15 cellular contexts compared by ENCODE assay signal in the genomic region with DNA sequence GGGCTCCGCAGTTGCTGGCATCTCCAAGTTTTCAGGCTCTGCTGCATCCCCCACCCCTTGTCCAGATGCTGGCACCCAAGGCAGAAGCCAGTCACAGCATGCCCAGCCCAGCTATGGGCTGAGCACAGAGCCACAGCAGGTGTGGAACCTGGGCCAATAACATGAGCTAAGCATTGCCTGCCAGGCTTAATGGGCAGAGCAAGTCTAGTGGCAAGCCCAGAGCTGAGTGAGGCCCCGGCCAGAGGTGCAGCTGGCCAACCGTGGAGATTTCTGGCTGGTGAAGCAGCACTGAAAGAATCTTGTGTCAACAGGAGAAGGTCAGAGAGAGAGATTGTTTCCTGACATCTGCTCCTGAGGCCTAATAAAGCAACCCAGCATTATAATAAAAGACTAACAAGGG.
DNase-seq lines count a peak whose midpoint lies in the region; ATAC-seq and TF ChIP-seq lines count a peak whose summit lies in the region.
"Had no signal": no experiment of that assay in that cellular context is flagged by ENCODE, and none has a peak within 500 bp of the region (broad histone marks: within the 10 kb centered on the region; RNA-seq: fewer than 3 reads in every experiment).

No MANE protein-coding gene starts in this region.

- DNase-seq in NCI-H345 treated with DMSO at 0.1 percent for 48 hours (lab: John Stamatoyannopoulos, UW; ENCODE audit: unreplicated experiment) (peak; percentile 76), epithelial cell of esophagus (ENCODE audit: low read depth) (peak; percentile 68), left kidney (ENCODE audit: low read depth, low spot score) (peak; percentile 73), coronary artery (ENCODE audit: low spot score) (no peak), GM19240 (ENCODE audit: insufficient read length, low spot score) (no peak), GM23338 (ENCODE audit: low spot score) (no peak)
- DNase-seq: activated naive CD8-positive, alpha-beta T cell treated with anti-CD3 and anti-CD28 coated beads, Interleukin-2, amount 50 U/mL, for 24 hours; HFFc6; NCI-H226; PC-3 had no signal

- H3K4me3 ChIP-seq in DOHH2 (ENCODE audit: low read length) = no peak overlapping the region
- no peak overlapping the region for H3K4me3 ChIP-seq in epithelial cell of esophagus (ENCODE audit: low read length)
- H3K4me3 ChIP-seq in coronary artery = no peak overlapping the region
- no peak overlapping the region for H3K4me3 ChIP-seq in GM23338
- H3K4me3 ChIP-seq: suprapubic skin had no signal

- H3K4me3 Mint-ChIP-seq in GM23338 = no peak overlapping the region
- H3K4me3 Mint-ChIP-seq: activated naive CD8-positive, alpha-beta T cell treated with anti-CD3 and anti-CD28 coated beads, Interleukin-2, amount 50 U/mL, for 24 hours; HFFc6 had no signal

- H3K27ac ChIP-seq in DOHH2 (ENCODE audit: low read depth, low read length) (peak overlapping the region; percentile 46), coronary artery (no peak overlapping the region), GM23338 (ENCODE audit: low read depth) (no peak overlapping the region)
- H3K27ac ChIP-seq: HL-60, suprapubic skin had no signal

- H3K36me3 Mint-ChIP-seq in GM23338 (ENCODE audit: low read depth) = peaks cover 63% of the 10 kb centered on the region

- H3K4me2 ChIP-seq in DOHH2 (ENCODE audit: low read length) = 0 out of 2 replicates have a peak overlapping the region, but pooled peaks have one; percentile 1
- H3K4me2 ChIP-seq in GM23338 = no peak overlapping the region

- TF ChIP-seq CTCF in DOHH2 (IDR thresholded peaks at IDR 0.05; ENCODE audit: low read depth, low read length, poor library complexity, severe bottlenecking) (no peak), epithelial cell of esophagus (IDR thresholded peaks at IDR 0.05; ENCODE audit: insufficient read depth, low read depth, low read length, missing control alignments) (no peak), coronary artery (IDR thresholded peaks at IDR 0.05) (no peak), GM23338 (conservative IDR thresholded peaks at IDR 0.05; ENCODE audit: low read depth in 2 of 2) (no peak)

- H3F3A ChIP-seq in DOHH2 (ENCODE audit: control insufficient read depth, insufficient read depth) = no peaks in the 10 kb centered on the region
- H3F3A ChIP-seq in GM23338 (replicated peaks; ENCODE audit: low read depth) = no peaks in the 10 kb centered on the region

- peaks cover 22% of the 10 kb centered on the region for H3K4me1 ChIP-seq in DOHH2 (ENCODE audit: control insufficient read depth, low read length)
- no peaks in the 10 kb centered on the region for H3K4me1 ChIP-seq in GM23338 (ENCODE audit: insufficient read depth)
- H3K4me1 ChIP-seq: suprapubic skin had no signal

- H3K36me3 ChIP-seq in DOHH2 (ENCODE audit: control insufficient read depth, low read length) = no peaks in the 10 kb centered on the region; the same call in none of the 2 replicates
- peaks cover 9% of the 10 kb centered on the region; the same call in 1 of the 2 replicates for H3K36me3 ChIP-seq in GM23338 (ENCODE audit: insufficient read depth)

- H3K4me1 Mint-ChIP-seq in GM23338 = no peaks in the 10 kb centered on the region
- H3K4me1 Mint-ChIP-seq: activated naive CD8-positive, alpha-beta T cell treated with anti-CD3 and anti-CD28 coated beads, Interleukin-2, amount 50 U/mL, for 24 hours had no signal

- H3K27me3 ChIP-seq in DOHH2 (ENCODE audit: control insufficient read depth, low read length) = no peaks in the 10 kb centered on the region
- H3K27me3 ChIP-seq in GM23338 (ENCODE audit: insufficient read depth) = no peaks in the 10 kb centered on the region
- H3K27me3 ChIP-seq: suprapubic skin had no signal

- H3K79me2 ChIP-seq in DOHH2 (ENCODE audit: control insufficient read depth, low read length) = no peaks in the 10 kb centered on the region
- no peaks in the 10 kb centered on the region for H3K79me2 ChIP-seq in GM23338 (replicated peaks; ENCODE audit: insufficient read depth)

- H3K9me2 ChIP-seq in DOHH2 (replicated peaks; ENCODE audit: control insufficient read depth, low read length) (no peaks in the 10 kb centered on the region), GM23338 (ENCODE audit: insufficient read depth) (no peaks in the 10 kb centered on the region)

- no peak overlapping the region for H2AFZ ChIP-seq in GM23338

- peaks cover 5% of the 10 kb centered on the region for H3K27me3 Mint-ChIP-seq in GM23338 (ENCODE audit: insufficient read depth, low read depth, poor library complexity)
- H3K27me3 Mint-ChIP-seq: activated naive CD8-positive, alpha-beta T cell treated with anti-CD3 and anti-CD28 coated beads, Interleukin-2, amount 50 U/mL, for 24 hours had no signal

- H3K27ac Mint-ChIP-seq in GM23338 = no peak overlapping the region
- H3K27ac Mint-ChIP-seq: activated naive CD8-positive, alpha-beta T cell treated with anti-CD3 and anti-CD28 coated beads, Interleukin-2, amount 50 U/mL, for 24 hours; HFFc6 had no signal

- H4K20me1 ChIP-seq in DOHH2 (ENCODE audit: control insufficient read depth, insufficient read depth, low read depth, low read length) (no peaks in the 10 kb centered on the region), GM23338 (replicated peaks; ENCODE audit: insufficient read depth) (no peaks in the 10 kb centered on the region)

- H3K9me3 ChIP-seq in DOHH2 (ENCODE audit: control insufficient read depth, insufficient read depth, low read length) = peaks cover 55% of the 10 kb centered on the region

- ATAC-seq in GM18868 (IDR thresholded peaks at IDR 0.05; ENCODE audit: unreplicated experiment) = no peak
- ATAC-seq in GM23338 = no peak
- ATAC-seq: activated CD4-positive, CD25-positive, alpha-beta regulatory T cell treated with anti-CD3 and anti-CD28 coated beads, Interleukin-2, amount 50 U/mL, for 24 hours; activated naive CD8-positive, alpha-beta T cell treated with anti-CD3 and anti-CD28 coated beads, Interleukin-2, amount 50 U/mL, for 24 hours; PC-3 had no signal

- peaks cover 72% of the 10 kb centered on the region for H3K9me3 Mint-ChIP-seq in GM23338

TF ChIP-seq in GM23338, 12 proteins besides CTCF, POLR2A, EP300 and RAD21 (continues in another document):
- TF ChIP-seq ZNF331 (CRISPR knock-in tag; IDR thresholded peaks at IDR 0.05; ENCODE audit: low read depth) (no peak), STAT1 (IDR thresholded peaks at IDR 0.05; ENCODE audit: unreplicated experiment) (no peak), CREB1 (CRISPR knock-in tag; IDR thresholded peaks at IDR 0.05; ENCODE audit: low read depth) (no peak), ZNF114 (CRISPR knock-in tag; IDR thresholded peaks at IDR 0.05) (no peak), EZH2phosphoT487 (IDR thresholded peaks at IDR 0.05; ENCODE audit: unreplicated experiment) (no peak), JUNB (IDR thresholded peaks at IDR 0.05; ENCODE audit: unreplicated experiment) (no peak), EZH2 (IDR thresholded peaks at IDR 0.05; ENCODE audit: low read depth, unreplicated experiment) (no peak)
- TF ChIP-seq, protein P1, sequence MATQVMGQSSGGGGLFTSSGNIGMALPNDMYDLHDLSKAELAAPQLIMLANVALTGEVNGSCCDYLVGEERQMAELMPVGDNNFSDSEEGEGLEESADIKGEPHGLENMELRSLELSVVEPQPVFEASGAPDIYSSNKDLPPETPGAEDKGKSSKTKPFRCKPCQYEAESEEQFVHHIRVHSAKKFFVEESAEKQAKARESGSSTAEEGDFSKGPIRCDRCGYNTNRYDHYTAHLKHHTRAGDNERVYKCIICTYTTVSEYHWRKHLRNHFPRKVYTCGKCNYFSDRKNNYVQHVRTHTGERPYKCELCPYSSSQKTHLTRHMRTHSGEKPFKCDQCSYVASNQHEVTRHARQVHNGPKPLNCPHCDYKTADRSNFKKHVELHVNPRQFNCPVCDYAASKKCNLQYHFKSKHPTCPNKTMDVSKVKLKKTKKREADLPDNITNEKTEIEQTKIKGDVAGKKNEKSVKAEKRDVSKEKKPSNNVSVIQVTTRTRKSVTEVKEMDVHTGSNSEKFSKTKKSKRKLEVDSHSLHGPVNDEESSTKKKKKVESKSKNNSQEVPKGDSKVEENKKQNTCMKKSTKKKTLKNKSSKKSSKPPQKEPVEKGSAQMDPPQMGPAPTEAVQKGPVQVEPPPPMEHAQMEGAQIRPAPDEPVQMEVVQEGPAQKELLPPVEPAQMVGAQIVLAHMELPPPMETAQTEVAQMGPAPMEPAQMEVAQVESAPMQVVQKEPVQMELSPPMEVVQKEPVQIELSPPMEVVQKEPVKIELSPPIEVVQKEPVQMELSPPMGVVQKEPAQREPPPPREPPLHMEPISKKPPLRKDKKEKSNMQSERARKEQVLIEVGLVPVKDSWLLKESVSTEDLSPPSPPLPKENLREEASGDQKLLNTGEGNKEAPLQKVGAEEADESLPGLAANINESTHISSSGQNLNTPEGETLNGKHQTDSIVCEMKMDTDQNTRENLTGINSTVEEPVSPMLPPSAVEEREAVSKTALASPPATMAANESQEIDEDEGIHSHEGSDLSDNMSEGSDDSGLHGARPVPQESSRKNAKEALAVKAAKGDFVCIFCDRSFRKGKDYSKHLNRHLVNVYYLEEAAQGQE (IDR thresholded peaks at IDR 0.05; ENCODE audit: unreplicated experiment) = no peak

Comparison
In these comparisons a context has a peak if more than half of its experiments do, and no peak if none do; other contexts are left out.
1. DNase-seq: peak in NCI-H345 treated with DMSO at 0.1 percent for 48 hours (single experiment), epithelial cell of esophagus (single experiment) and left kidney (single experiment); none in coronary artery (single experiment), GM19240 (single experiment) and GM23338 (single experiment).